In the genomic region with DNA sequence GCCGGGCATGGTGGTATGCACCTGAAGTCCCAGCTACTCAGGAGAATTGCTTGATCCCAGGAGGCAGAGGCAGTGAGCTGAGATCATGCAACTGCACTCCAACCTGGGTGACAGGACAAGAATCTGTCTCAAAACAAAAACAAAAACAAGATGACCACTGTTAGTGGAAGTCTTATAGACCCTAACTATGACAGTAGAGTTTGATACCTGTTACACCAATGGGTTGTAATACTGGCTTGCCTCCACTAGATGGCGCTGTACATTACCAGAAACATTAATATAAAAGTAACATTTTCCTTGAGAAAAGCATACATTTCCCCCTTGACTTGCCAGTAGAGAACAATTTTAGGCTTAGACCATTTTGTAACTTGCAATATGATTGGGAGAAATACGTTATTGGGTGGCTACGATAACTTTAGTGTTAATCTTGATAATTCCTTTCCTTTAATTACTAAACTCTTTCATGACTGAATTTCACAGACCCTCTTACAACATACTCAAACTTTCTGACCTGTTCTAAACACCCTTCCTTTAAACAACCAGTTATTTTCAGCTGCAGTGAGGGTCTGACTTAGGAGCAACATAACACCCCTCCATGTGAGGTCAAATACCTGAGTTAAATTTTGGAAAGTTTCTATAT, we compare ENCODE assay signal across 9 cellular contexts. TPM values are rescaled to one million over a fixed set of nuclear protein-coding genes. Genes with fewer than 3 reads are reported as not detected.
A peak's percentile ranks its signal among the peaks of the same experiment; 100 is the strongest.
DNase-seq lines count a peak whose midpoint lies in the region; ATAC-seq and FAIRE-seq lines count a peak whose summit lies in the region.
"Had no signal": no experiment of that assay in that cellular context is flagged by ENCODE, and none has a peak within 500 bp of the region (broad histone marks: within the 10 kb centered on the region; RNA-seq: fewer than 3 reads in every experiment).

No MANE protein-coding gene starts in this region.

- POLR2A ChIA-PET in CD4-positive, alpha-beta memory T cell (lab: Charles Lee; ENCODE audit: partially characterized antibody), result no interaction called here

- no peaks in the 10 kb centered on the region for H3K27me3 ChIP-seq in CD4-positive, alpha-beta memory T cell (ENCODE audit: insufficient read depth, low read length)
- H3K27me3 ChIP-seq: SJSA1 had no signal

- no peaks in the 10 kb centered on the region for H3K4me1 ChIP-seq in CD4-positive, alpha-beta memory T cell (ENCODE audit: insufficient read depth, low read length)
- H3K4me1 ChIP-seq: SJSA1 had no signal

- H3K4me1 Mint-ChIP-seq in CD4-positive, alpha-beta memory T cell, result no peaks in the 10 kb centered on the region

- H3K36me3 Mint-ChIP-seq in CD4-positive, alpha-beta memory T cell, result no peaks in the 10 kb centered on the region

- no peak overlapping the region for H3K4me3 Mint-ChIP-seq in CD4-positive, alpha-beta memory T cell

- H3K27ac Mint-ChIP-seq in CD4-positive, alpha-beta memory T cell, result no peak overlapping the region

- FAIRE-seq in RCC 7860 (lab: Jason Lieb, UNC), result no peak

- H3K9me3 ChIP-seq in CD4-positive, alpha-beta memory T cell (ENCODE audit: control insufficient read depth in 1 of 2, low read length in 2 of 2), result no peaks in the 10 kb centered on the region
- H3K9me3 ChIP-seq: SJSA1 had no signal

- intact Hi-C loops in CD4-positive, alpha-beta memory T cell (cut with micrococcal nuclease), result loop anchor here (1.0 to 5.0 kb wide), 3 partner anchors 78 to 811 kb away; no protein-coding TSS in a partner anchor

- no peaks in the 10 kb centered on the region for H3K36me3 ChIP-seq in CD4-positive, alpha-beta memory T cell (ENCODE audit: insufficient read depth, low read length)
- H3K36me3 ChIP-seq: SJSA1 had no signal

- no peak overlapping the region for H3K4me3 ChIP-seq in CD4-positive, alpha-beta memory T cell (ENCODE audit: low read length in 2 of 2)
- H3K4me3 ChIP-seq: SJSA1 had no signal

- H3K9me3 Mint-ChIP-seq in CD4-positive, alpha-beta memory T cell, result peaks cover 0 to 10% (median 2%) of the 10 kb centered on the region in 8 donors

- CTCF ChIA-PET in CD4-positive, alpha-beta memory T cell (lab: Charles Lee; ENCODE audit: partially characterized antibody), result interaction anchor here (0.7 to 2.6 kb wide), 4 partner anchors 9 to 481 kb away, joined by 3 to 14 read pairs (median 3); no protein-coding TSS in a partner anchor

- peaks cover 0 to 1% of the 10 kb centered on the region in 2 donors for H3K27me3 Mint-ChIP-seq in CD4-positive, alpha-beta memory T cell

- ATAC-seq in HG03025 (IDR thresholded peaks at IDR 0.05; ENCODE audit: low FRiP score, unreplicated experiment), result no peak

- no peak overlapping the region for H3K27ac ChIP-seq in CD4-positive, alpha-beta memory T cell (ENCODE audit: low read depth, low read length)
- H3K27ac ChIP-seq: SJSA1 had no signal

- peak; percentile 26 to 50 (median 35) for DNase-seq in CD4-positive, alpha-beta memory T cell
- DNase-seq in H4 (ENCODE audit: low spot score) (peak; percentile 28), OCI-M1 (lab: John Stamatoyannopoulos, UW) (peak; percentile 78), inferior parietal cortex (ENCODE audit: extremely low spot score) (peak; percentile 68), RCC 7860 (ENCODE audit: low spot score) (no peak)
- peak; percentile 44 for DNase-seq in activated naive CD4-positive, alpha-beta T cell treated with anti-CD3 and anti-CD28 coated beads, Interleukin-2, amount 50 U/mL, for 16 hours
- peak; percentile 59 for DNase-seq in stimulated activated CD4-positive, alpha-beta T cell treated with anti-CD3 and anti-CD28 coated beads, Interleukin-4, amount 100 ng/mL, for 24 hours

RNA-seq across cellular contexts. Expression of a gene that starts 19.5 kb away (rescaled TPM):
- not detected for total RNA-seq in CD4-positive, alpha-beta memory T cell
- polyA plus RNA-seq in CD4-positive, alpha-beta memory T cell, result not detected
- total RNA-seq in H4 (2014; rRNA removed; shearing (Covaris generic)), result 0.29 TPM in 1 of 2 replicates, not detected in the other
- total RNA-seq: SJSA1 had no signal

RNA-seq across cellular contexts. Expression of a gene that starts 56.8 kb away (rescaled TPM):
- total RNA-seq in CD4-positive, alpha-beta memory T cell, result under 1 TPM; 0.67 to 0.94 TPM
- not detected for polyA plus RNA-seq in CD4-positive, alpha-beta memory T cell
- total RNA-seq in H4 (2014; rRNA removed; shearing (Covaris generic)), result 6.7 and 9.6 TPM in 2 replicates
